17 cellular contexts compared by ENCODE assay signal in genomic region chr4:19711871-19712270, GRCh38.
A peak's percentile ranks its signal among the peaks of the same experiment; 100 is the strongest.
DNase-seq lines count a peak whose midpoint lies in the region; ATAC-seq and TF ChIP-seq lines count a peak whose summit lies in the region.
"Had no signal": no experiment of that assay in that cellular context is flagged by ENCODE, and none has a peak within 500 bp of the region (broad histone marks: within the 10 kb centered on the region; RNA-seq: fewer than 3 reads in every experiment).

No MANE protein-coding gene starts in this region.

- no peaks in the 10 kb centered on the region for H3K4me1 Mint-ChIP-seq in activated naive CD4-positive, alpha-beta T cell treated with anti-CD3 and anti-CD28 coated beads for 36 hours (ENCODE audit: low read depth)
- H3K4me1 Mint-ChIP-seq: memory B cell had no signal

- H3K9ac ChIP-seq in adipocyte (ENCODE audit: low read length) = no peak overlapping the region
- H3K9ac ChIP-seq: KMS-11 had no signal

- TF ChIP-seq CTCF in foreskin fibroblast (IDR thresholded peaks at IDR 0.05; ENCODE audit: low read depth, low read length) (no peak), psoas muscle (IDR thresholded peaks at IDR 0.05) (no peak)

- peak overlapping the region; percentile 29 for H3K27ac ChIP-seq in ACC112 (ENCODE audit: low read depth, low read length)
- no peak overlapping the region for H3K27ac ChIP-seq in psoas muscle
- H3K27ac ChIP-seq: KMS-11, neutrophil had no signal

- H3K27me3 ChIP-seq in ACC112 (ENCODE audit: insufficient read depth, low read length) (no peaks in the 10 kb centered on the region), adipocyte (replicated peaks; ENCODE audit: control insufficient read depth, insufficient read depth, low read length) (no peaks in the 10 kb centered on the region), psoas muscle (ENCODE audit: insufficient read depth in 3 of 3, low read length in 2 of 3) (no peaks in the 10 kb centered on the region)
- H3K27me3 ChIP-seq: neutrophil had no signal

- CTCF ChIA-PET in activated naive CD4-positive, alpha-beta T cell treated with anti-CD3 and anti-CD28 coated beads for 36 hours (lab: Charles Lee) = no interaction called here

- WGBS in psoas muscle, 3 donors = 88 to 92% (median 90%) methylated on average over 3 of the region's 3 CpGs

- H3K36me3 Mint-ChIP-seq in activated naive CD4-positive, alpha-beta T cell treated with anti-CD3 and anti-CD28 coated beads for 36 hours (ENCODE audit: low read depth) = no peaks in the 10 kb centered on the region
- H3K36me3 Mint-ChIP-seq: memory B cell had no signal

- peaks cover 19% of the 10 kb centered on the region for H3K4me1 ChIP-seq in ACC112 (ENCODE audit: control insufficient read depth, insufficient read depth, low read length, unreplicated experiment)
- H3K4me1 ChIP-seq in adipocyte (ENCODE audit: control insufficient read depth, insufficient read depth, low read length) = peaks cover 10% of the 10 kb centered on the region
- no peaks in the 10 kb centered on the region for H3K4me1 ChIP-seq in psoas muscle

- H3K4me3 Mint-ChIP-seq in activated naive CD4-positive, alpha-beta T cell treated with anti-CD3 and anti-CD28 coated beads for 36 hours = no peak overlapping the region
- H3K4me3 Mint-ChIP-seq: memory B cell had no signal

- peak; percentile 81 for DNase-seq in HCEC 1CT
- DNase-seq in adipocyte (ENCODE audit: low read depth) = peak; percentile 48
- peak; percentile 57 to 72 for DNase-seq in foreskin fibroblast
- DNase-seq in activated naive CD4-positive, alpha-beta T cell treated with anti-CD3 and anti-CD28 coated beads for 36 hours = no peak
- DNase-seq in psoas muscle = no peak
- no peak for DNase-seq in NCI-H82 (lab: John Stamatoyannopoulos, UW)
- DNase-seq in 8988T = no peak
- DNase-seq: activated CD8-positive, alpha-beta memory T cell treated with anti-CD3 and anti-CD28 coated beads for 24 hours; activated gamma-delta T cell; DMS 273 treated with DMSO at 0.1 percent for 48 hours; NCI-H1694; NCI-H748 treated with DMSO at 0.1 percent for 48 hours; SHP77 had no signal

- H3K4me3 ChIP-seq in ACC112 (ENCODE audit: low read depth, low read length) = no peak overlapping the region
- H3K4me3 ChIP-seq in adipocyte (ENCODE audit: low read length) = no peak overlapping the region
- no peak overlapping the region for H3K4me3 ChIP-seq in foreskin fibroblast (ENCODE audit: low read depth in 1 of 2, low read length in 2 of 2)
- no peak overlapping the region for H3K4me3 ChIP-seq in psoas muscle

- intact Hi-C loops in activated naive CD4-positive, alpha-beta T cell treated with anti-CD3 and anti-CD28 coated beads for 36 hours (cut with micrococcal nuclease) = no loop called here
- intact Hi-C loops in psoas muscle (cut with DNase I) = no loop called here

- no peak overlapping the region for H3K27ac Mint-ChIP-seq in activated naive CD4-positive, alpha-beta T cell treated with anti-CD3 and anti-CD28 coated beads for 36 hours
- H3K27ac Mint-ChIP-seq: memory B cell had no signal

- no peaks in the 10 kb centered on the region for H3K9me3 Mint-ChIP-seq in activated naive CD4-positive, alpha-beta T cell treated with anti-CD3 and anti-CD28 coated beads for 36 hours

- no peaks in the 10 kb centered on the region for H3K9me3 ChIP-seq in adipocyte (ENCODE audit: control insufficient read depth, low read length)
- H3K9me3 ChIP-seq in psoas muscle = no peaks in the 10 kb centered on the region
- H3K9me3 ChIP-seq: neutrophil had no signal

- H3K27me3 Mint-ChIP-seq in activated naive CD4-positive, alpha-beta T cell treated with anti-CD3 and anti-CD28 coated beads for 36 hours (ENCODE audit: low read depth) = no peaks in the 10 kb centered on the region
- H3K27me3 Mint-ChIP-seq: memory B cell had no signal

- H3K79me2 ChIP-seq in ACC112 (ENCODE audit: control insufficient read depth, insufficient read depth, low read length, unreplicated experiment) = no peaks in the 10 kb centered on the region

- H2AFZ ChIP-seq in ACC112 (ENCODE audit: low read length, unreplicated experiment) = peak overlapping the region; percentile 68

- ATAC-seq in psoas muscle = no peak

- H3K36me3 ChIP-seq in ACC112 (ENCODE audit: insufficient read depth, low read length) = no peaks in the 10 kb centered on the region
- no peaks in the 10 kb centered on the region for H3K36me3 ChIP-seq in adipocyte (ENCODE audit: control insufficient read depth, insufficient read depth, low read length, severe bottlenecking)
- no peaks in the 10 kb centered on the region for H3K36me3 ChIP-seq in psoas muscle (ENCODE audit: insufficient read depth in 1 of 2, low read depth in 1 of 2)
- H3K36me3 ChIP-seq: neutrophil had no signal

Comparison
In these comparisons a context has a peak if more than half of its experiments do, and no peak if none do; other contexts are left out.
1. DNase-seq: peak in HCEC 1CT (single experiment), adipocyte (single experiment) and foreskin fibroblast (2 of 2); none in activated naive CD4-positive, alpha-beta T cell treated with anti-CD3 and anti-CD28 coated beads for 36 hours (single experiment), psoas muscle (0 of 2), NCI-H82 (single experiment) and 8988T (single experiment).